Comparison of ENCODE assay signal across 9 cellular contexts in genomic region chr16:1048442-1049112, GRCh38. TPM values are rescaled to one million over a fixed set of nuclear protein-coding genes. Genes with fewer than 3 reads are reported as not detected.
A peak's percentile ranks its signal among the peaks of the same experiment; 100 is the strongest.
DNase-seq lines count a peak whose midpoint lies in the region; FAIRE-seq lines count a peak whose summit lies in the region.
"Had no signal": no experiment of that assay in that cellular context is flagged by ENCODE, and none has a peak within 500 bp of the region (broad histone marks: within the 10 kb centered on the region; RNA-seq: fewer than 3 reads in every experiment).

No MANE protein-coding gene starts in this region.

- H3K4me2 ChIP-seq in skeletal muscle satellite cell (ENCODE audit: low read length) = peak overlapping the region; percentile 55

- no peaks in the 10 kb centered on the region for H3K9me3 ChIP-seq in skeletal muscle satellite cell (replicated peaks; ENCODE audit: low read length)

- no peak overlapping the region for H3K9ac ChIP-seq in skeletal muscle satellite cell (ENCODE audit: low read depth, low read length)

- in situ Hi-C loops in ACHN (cut with HindIII; ENCODE audit: low pct_ligation_motif_present, low pct_unique_long_range_greater_than_20kb, low sequenced_read_pairs) = no loop called here

- H3K36me3 ChIP-seq in skeletal muscle satellite cell (ENCODE audit: insufficient read depth, low read length) = no peaks in the 10 kb centered on the region

- H3K27me3 ChIP-seq in skeletal muscle satellite cell (ENCODE audit: control insufficient read depth, insufficient read depth, low read length) = peaks cover 51% of the 10 kb centered on the region

- no peak overlapping the region for H3K4me3 ChIP-seq in skeletal muscle satellite cell (ENCODE audit: low read length)

- DNase-seq in NCI-H82 (lab: John Stamatoyannopoulos, UW) (peak; percentile 66), NCI-H82 treated with DMSO at 0.1 percent for 48 hours (lab: John Stamatoyannopoulos, UW; ENCODE audit: unreplicated experiment) (no peak), OCI-M1 (lab: John Stamatoyannopoulos, UW) (peak; percentile 13), frontal cortex (ENCODE audit: low spot score in 2 of 2) (peak; percentile 77 to 85), ACHN (no peak), NCI-H1694 treated with DMSO at 0.1 percent for 48 hours (lab: John Stamatoyannopoulos, UW) (no peak)
- no peak for DNase-seq in stimulated activated naive CD4-positive, alpha-beta T cell (lab: John Stamatoyannopoulos, UW)

- no peak for FAIRE-seq in frontal cortex (lab: Jason Lieb, UNC)

- H3K4me1 ChIP-seq in skeletal muscle satellite cell (ENCODE audit: control insufficient read depth, insufficient read depth, low read length) = peaks cover 29% of the 10 kb centered on the region

RNA-seq across cellular contexts. Expression of gene SSTR5, which starts 24.0 kb away (rescaled TPM):
- total RNA-seq in frontal cortex = not detected
- 0.25 TPM in 1 of 2 replicates, not detected in the other for total RNA-seq in skeletal muscle satellite cell (2012; rRNA removed)

RNA-seq across cellular contexts. Expression of gene C1QTNF8, which starts 47.5 kb away (rescaled TPM):
- total RNA-seq in frontal cortex = not detected
- not detected in 2 replicates for total RNA-seq in skeletal muscle satellite cell (2012; rRNA removed)
- total RNA-seq: dermis microvascular lymphatic vessel endothelial cell had no signal

Comparison
In these comparisons a context has a peak if more than half of its experiments do, and no peak if none do; other contexts are left out.
1. DNase-seq: peak in NCI-H82 (single experiment), OCI-M1 (single experiment) and frontal cortex (2 of 2); none in NCI-H82 treated with DMSO at 0.1 percent for 48 hours (single experiment), stimulated activated naive CD4-positive, alpha-beta T cell (0 of 6), ACHN (single experiment) and NCI-H1694 treated with DMSO at 0.1 percent for 48 hours (single experiment).